Comparison of ENCODE assay signal across 8 cellular contexts in the genomic region with DNA sequence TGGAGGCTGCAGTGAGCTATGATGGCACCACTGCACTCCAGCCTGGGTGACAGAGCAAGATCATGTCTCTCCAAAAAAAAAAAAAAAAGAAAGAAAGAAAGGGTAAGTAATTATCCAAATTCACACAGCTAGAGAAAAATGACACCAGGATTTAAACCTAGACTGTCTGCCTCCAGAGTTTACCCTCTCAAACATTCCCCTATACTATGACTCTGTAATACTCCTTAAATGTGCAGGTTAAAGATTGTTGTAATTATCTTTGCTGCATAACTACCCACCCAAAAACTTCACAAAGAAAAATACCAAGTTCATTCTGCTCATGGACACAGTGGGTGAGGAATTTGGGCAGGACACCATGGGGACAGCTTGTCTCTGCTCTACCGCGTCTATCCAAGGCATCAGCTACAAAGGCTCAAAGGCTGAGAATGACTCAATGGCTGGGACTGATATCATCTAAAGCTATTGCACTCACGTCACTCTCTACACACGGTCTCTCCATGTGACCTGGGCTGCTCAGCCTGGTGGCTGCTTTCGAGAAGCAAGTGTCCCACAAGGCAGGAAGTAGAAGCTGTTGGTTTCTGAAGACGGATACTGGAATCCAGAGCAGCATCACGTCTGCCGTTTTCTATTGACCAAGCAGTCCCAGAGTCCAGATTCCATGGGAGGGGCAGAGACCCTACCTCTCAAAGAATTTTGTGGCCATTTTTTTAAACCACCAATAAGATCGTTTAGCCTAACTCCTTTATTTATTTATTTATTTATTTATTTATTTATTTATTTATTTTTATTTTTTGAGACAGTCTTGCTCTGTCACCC.
DNase-seq lines count a peak whose midpoint lies in the region; ATAC-seq and TF ChIP-seq lines count a peak whose summit lies in the region.

No MANE protein-coding gene starts in this region.

- ATAC-seq in GM21390 (IDR thresholded peaks at IDR 0.05; ENCODE audit: unreplicated experiment) (peak; percentile 97), heart left ventricle (peak; percentile 85 to 99 (median 96)), thoracic aorta (ENCODE audit: insufficient number of reproducible peaks, low FRiP score, low read depth) (peak; percentile 43)

- no peak overlapping the region for H3K4me3 Mint-ChIP-seq in glutamatergic neuron (ENCODE audit: unreplicated experiment)

- no peak for TF ChIP-seq POLR2A in heart left ventricle (IDR thresholded peaks at IDR 0.05)
- no peak for TF ChIP-seq POLR2A in prostate gland (IDR thresholded peaks at IDR 0.05)

- TF ChIP-seq CTCF in heart left ventricle (IDR thresholded peaks at IDR 0.05) (no peak), thoracic aorta (IDR thresholded peaks at IDR 0.05) (no peak), prostate gland (IDR thresholded peaks at IDR 0.05) (no peak), glutamatergic neuron (IDR thresholded peaks at IDR 0.05; ENCODE audit: partially characterized antibody, unreplicated experiment) (no peak)

- WGBS in heart left ventricle, 4 donors, result 27 to 44% (median 32%) methylated on average over 9 of the region's 9 CpGs
- 41% methylated on average over 9 of the region's 9 CpGs for WGBS in prostate gland

- H3K27ac Mint-ChIP-seq in glutamatergic neuron (ENCODE audit: unreplicated experiment), result no peak overlapping the region

- H3K27me3 ChIP-seq in heart left ventricle (no peaks in the 10 kb centered on the region), thoracic aorta (replicated peaks; ENCODE audit: insufficient read depth) (no peaks in the 10 kb centered on the region), prostate gland (replicated peaks; ENCODE audit: insufficient read depth) (no peaks in the 10 kb centered on the region)

- H3K4me1 Mint-ChIP-seq in glutamatergic neuron (ENCODE audit: low read depth, unreplicated experiment), result no peaks in the 10 kb centered on the region

- no peak overlapping the region for H3K27ac ChIP-seq in heart left ventricle
- no peak overlapping the region for H3K27ac ChIP-seq in thoracic aorta
- no peak overlapping the region for H3K27ac ChIP-seq in prostate gland

- peaks cover 0 to 9% (median 0%) of the 10 kb centered on the region in 12 donors for H3K4me1 ChIP-seq in heart left ventricle
- peaks cover 0 to 3% of the 10 kb centered on the region in 2 donors for H3K4me1 ChIP-seq in thoracic aorta (ENCODE audit: control insufficient read depth in 1 of 2, low read depth in 2 of 2)
- no peaks in the 10 kb centered on the region for H3K4me1 ChIP-seq in prostate gland (replicated peaks)

- H3K36me3 Mint-ChIP-seq in glutamatergic neuron (ENCODE audit: unreplicated experiment), result no peaks in the 10 kb centered on the region

- intact Hi-C loops in heart left ventricle (cut with DNase I), result loop anchor here in 1 of 10 donors (10.0 kb wide), 1 partner anchor 182 kb away; the partner anchor contains the start of gene AUTS2
- intact Hi-C loops in prostate gland (cut with DNase I), result no loop called here

- H3K9me3 ChIP-seq in heart left ventricle (no peaks in the 10 kb centered on the region), thoracic aorta (no peaks in the 10 kb centered on the region), prostate gland (no peaks in the 10 kb centered on the region)

- H3K27me3 Mint-ChIP-seq in glutamatergic neuron (ENCODE audit: unreplicated experiment), result peaks cover 3% of the 10 kb centered on the region

- H3K36me3 ChIP-seq in heart left ventricle (no peaks in the 10 kb centered on the region), thoracic aorta (no peaks in the 10 kb centered on the region), prostate gland (no peaks in the 10 kb centered on the region)

- H3K4me3 ChIP-seq in heart left ventricle (no peak overlapping the region), thoracic aorta (no peak overlapping the region), prostate gland (no peak overlapping the region)

- DNase-seq in DMS 273 (lab: John Stamatoyannopoulos, UW; ENCODE audit: unreplicated experiment), result peak; percentile 48
- DNase-seq in NCI-H69 (lab: John Stamatoyannopoulos, UW), result peak; percentile 38
- peak in 4 of 5 donors; percentile 40 to 74 (median 50) for DNase-seq in heart left ventricle
- DNase-seq in thoracic aorta (ENCODE audit: low spot score), result no peak
- DNase-seq in prostate gland (ENCODE audit: low spot score), result no peak
- DNase-seq in activated gamma-delta T cell (lab: John Stamatoyannopoulos, UW), result no peak
- no peak for DNase-seq in glutamatergic neuron

- no peaks in the 10 kb centered on the region for H3K9me3 Mint-ChIP-seq in glutamatergic neuron (ENCODE audit: unreplicated experiment)

Comparison
In these comparisons a context has a peak if more than half of its experiments do, and no peak if none do; other contexts are left out.
1. DNase-seq: peak in DMS 273 (single experiment), NCI-H69 (single experiment) and heart left ventricle (4 of 5); none in thoracic aorta (single experiment), prostate gland (single experiment), activated gamma-delta T cell (single experiment) and glutamatergic neuron (single experiment).
2. ATAC-seq: peak in every context shown above with its lines; median percentile 97 in GM21390; 96 in heart left ventricle; 43 in thoracic aorta.